ENCODE assay signal across 24 cellular contexts in genomic region chr22:49426618-49427266, GRCh38.
DNase-seq lines count a peak whose midpoint lies in the region; ATAC-seq, FAIRE-seq and TF ChIP-seq lines count a peak whose summit lies in the region.
"Had no signal": no experiment of that assay in that cellular context is flagged by ENCODE, and none has a peak within 500 bp of the region (broad histone marks: within the 10 kb centered on the region; RNA-seq: fewer than 3 reads in every experiment).

No MANE protein-coding gene starts in this region.

- H3K56ac ChIP-seq in H9 (ENCODE audit: insufficient read length, low read depth, low read length) = no peak overlapping the region

- H4K5ac ChIP-seq in H9 (ENCODE audit: insufficient read length, low read depth, low read length) = no peak overlapping the region

- H3K27me3 ChIP-seq in BLaER1 (no peaks in the 10 kb centered on the region), H9 (ENCODE audit: insufficient read depth, low read length) (no peaks in the 10 kb centered on the region), Caco-2 (replicated peaks; ENCODE audit: control insufficient read depth, insufficient read depth, low read length) (no peaks in the 10 kb centered on the region)
- H3K27me3 ChIP-seq: SJSA1 had no signal

- no peak overlapping the region for H4K91ac ChIP-seq in H9 (ENCODE audit: insufficient read length, low read depth, low read length)

- no peaks in the 10 kb centered on the region for H3K36me3 ChIP-seq in BLaER1
- H3K36me3 ChIP-seq in Caco-2 (ENCODE audit: control insufficient read depth, insufficient read depth, low read length) = no peaks in the 10 kb centered on the region
- H3K36me3 ChIP-seq in kidney (ENCODE audit: control insufficient read depth in 1 of 2, insufficient read depth in 2 of 2, low read length in 2 of 2) = no peaks in the 10 kb centered on the region
- H3K36me3 ChIP-seq: SJSA1 had no signal

- no peaks in the 10 kb centered on the region for H4K20me1 ChIP-seq in BLaER1
- no peaks in the 10 kb centered on the region for H4K20me1 ChIP-seq in H9 (ENCODE audit: control insufficient read depth, insufficient read depth, insufficient read length)

- no peak overlapping the region for H3K4ac ChIP-seq in H9 (ENCODE audit: low read depth, low read length)

- H3K79me2 ChIP-seq in H9 (ENCODE audit: insufficient read depth, low read length) = no peaks in the 10 kb centered on the region

- no CpG with 5 or more reads among the region's 9 CpGs for WGBS in H9 (ENCODE audit: extremely low coverage, insufficient read length, low lambda C conversion rate)

- H3K18ac ChIP-seq in H9 (ENCODE audit: insufficient read length, low read depth, low read length) = no peak overlapping the region

- H2BK120ac ChIP-seq in H9 (ENCODE audit: low read depth, low read length, poor library complexity, severe bottlenecking) = no peak overlapping the region

- H3K14ac ChIP-seq in H9 (ENCODE audit: insufficient read depth, low read length) = no peak overlapping the region

- intact Hi-C loops in Caco-2 (cut with micrococcal nuclease; ENCODE audit: unreplicated experiment) = no loop called here
- intact Hi-C loops in kidney (cut with DNase I) = no loop called here

- no peak overlapping the region for H2BK20ac ChIP-seq in H9 (ENCODE audit: low read depth, low read length, poor library complexity, severe bottlenecking)

- POLR2A ChIA-PET in Caco-2 (lab: Charles Lee) = no interaction called here

- no peak overlapping the region for H3K27ac Mint-ChIP-seq in H9
- no peak overlapping the region for H3K27ac Mint-ChIP-seq in osteocyte (ENCODE audit: unreplicated experiment)
- H3K27ac Mint-ChIP-seq in Caco-2 (ENCODE audit: unreplicated experiment) = no peak overlapping the region
- H3K27ac Mint-ChIP-seq: CD8-positive, alpha-beta T cell had no signal

- H2AK5ac ChIP-seq in H9 (ENCODE audit: insufficient read length, low read length) = no peak overlapping the region

- H3K9me3 ChIP-seq in BLaER1 (no peaks in the 10 kb centered on the region), H9 (ENCODE audit: control insufficient read depth, low read depth, low read length) (no peaks in the 10 kb centered on the region), Caco-2 (no peaks in the 10 kb centered on the region), kidney (ENCODE audit: control insufficient read depth in 1 of 2, low read length in 2 of 2) (peaks cover 0 to 3% of the 10 kb centered on the region in 2 donors)
- H3K9me3 ChIP-seq: A549, SJSA1 had no signal

- H3K27ac ChIP-seq in BLaER1 (no peak overlapping the region), H9 (ENCODE audit: insufficient read length, low read depth, low read length) (no peak overlapping the region), kidney (ENCODE audit: low read depth in 2 of 2, low read length in 2 of 2) (no peak overlapping the region)
- H3K27ac ChIP-seq: A549, C4-2B, HL-60, PC-9, SJSA1 had no signal

- H3K23ac ChIP-seq in H9 (ENCODE audit: insufficient read length, low read depth, low read length) = peak overlapping the region; percentile 64

- H3K9me3 Mint-ChIP-seq in H9 (no peaks in the 10 kb centered on the region), osteocyte (ENCODE audit: unreplicated experiment) (peaks cover 3% of the 10 kb centered on the region), Caco-2 (ENCODE audit: unreplicated experiment) (no peaks in the 10 kb centered on the region)
- H3K9me3 Mint-ChIP-seq: CD8-positive, alpha-beta T cell had no signal

- ATAC-seq in left lobe of liver = no peak
- ATAC-seq: A549; CD8-positive, alpha-beta T cell; Right ventricle myocardium inferior had no signal

- H3T11ph ChIP-seq in H9 (ENCODE audit: low read length) = no peak overlapping the region

- H3K23me2 ChIP-seq in H9 (ENCODE audit: insufficient read length, low read depth, low read length, poor library complexity, severe bottlenecking) = peaks cover 3% of the 10 kb centered on the region

- H3K36me3 Mint-ChIP-seq in H9 (ENCODE audit: insufficient read depth in 1 of 3, low read depth in 3 of 3) (no peaks in the 10 kb centered on the region; a peak in 1 of 7 replicates), osteocyte (ENCODE audit: unreplicated experiment) (no peaks in the 10 kb centered on the region), Caco-2 (ENCODE audit: insufficient read depth, unreplicated experiment) (no peaks in the 10 kb centered on the region)
- H3K36me3 Mint-ChIP-seq: CD8-positive, alpha-beta T cell had no signal

- no peak overlapping the region for H3K9ac ChIP-seq in BLaER1
- H3K9ac ChIP-seq in H9 (ENCODE audit: extremely low read depth, insufficient read length, low read length) = no peak overlapping the region
- no peak overlapping the region for H3K9ac ChIP-seq in kidney (ENCODE audit: low read length in 2 of 2)

- H2BK5ac ChIP-seq in H9 (ENCODE audit: insufficient read length, low read length) = no peak overlapping the region

- no peaks in the 10 kb centered on the region for H3K79me1 ChIP-seq in H9 (ENCODE audit: insufficient read depth, low read depth, low read length, poor library complexity, severe bottlenecking)

- DNase-seq in H9 (no peak), left lobe of liver (ENCODE audit: low spot score) (peak; percentile 12), osteocyte (ENCODE audit: extremely low spot score, unreplicated experiment) (peak; percentile 64), Caco-2 (no peak), islet precursor cell (no peak), kidney (no peak)
- DNase-seq: AML-193, DMS 273 treated with DMSO at 0.1 percent for 48 hours, MV-4-11, NCI-H1105, NCI-H1436 treated with DMSO at 0.1 percent for 48 hours, NCI-H1930, NCI-H446 treated with DMSO at 0.1 percent for 48 hours, NCI-H526, NCI-H82, PC-9 had no signal

- H3K4me1 Mint-ChIP-seq in H9 = peaks cover 2% of the 10 kb centered on the region in 2 experiments; a peak in 1 of 4 replicates
- peaks cover 24% of the 10 kb centered on the region for H3K4me1 Mint-ChIP-seq in osteocyte (ENCODE audit: unreplicated experiment)
- no peaks in the 10 kb centered on the region for H3K4me1 Mint-ChIP-seq in Caco-2 (ENCODE audit: low read depth, unreplicated experiment)

- no peak overlapping the region for H2AFZ ChIP-seq in H9 (ENCODE audit: low read length)
- H2AFZ ChIP-seq: PC-9 had no signal

- no TSS peak for BruUV-seq in Caco-2 (replicated peaks; lab: Mats Ljungman, UMichigan)

- CTCF ChIA-PET in Caco-2 (lab: Charles Lee) = no interaction called here

- H3K4me3 ChIP-seq in BLaER1 (no peak overlapping the region), Caco-2 (ENCODE audit: low read depth, low read length) (no peak overlapping the region), kidney (ENCODE audit: low read length in 2 of 2) (no peak overlapping the region)
- H3K4me3 ChIP-seq: A549, PC-9, SJSA1 had no signal

- no peak overlapping the region for H2BK12ac ChIP-seq in H9 (ENCODE audit: insufficient read length, low read depth, low read length)

- H3K4me2 ChIP-seq in BLaER1 (peak overlapping the region; percentile 67), H9 (ENCODE audit: insufficient read depth, insufficient read length, low read length) (no peak overlapping the region)
- H3K4me2 ChIP-seq: A549, PC-9 had no signal

- H3K27me3 Mint-ChIP-seq in H9 (ENCODE audit: low read depth) = peaks cover 21% of the 10 kb centered on the region
- H3K27me3 Mint-ChIP-seq in osteocyte (ENCODE audit: unreplicated experiment) = peaks cover 5% of the 10 kb centered on the region
- H3K27me3 Mint-ChIP-seq in Caco-2 (ENCODE audit: insufficient read depth, unreplicated experiment) = peaks cover 23% of the 10 kb centered on the region

- H2BK15ac ChIP-seq in H9 (ENCODE audit: low read depth, low read length) = no peak overlapping the region

- FAIRE-seq in kidney (lab: Jason Lieb, UNC) = no peak
- FAIRE-seq: A549, GM12892 had no signal

- TF ChIP-seq CTCF in H9 (conservative IDR thresholded peaks at IDR 0.05) (no peak), osteocyte (IDR thresholded peaks at IDR 0.05) (no peak), Caco-2 (IDR thresholded peaks at IDR 0.05; ENCODE audit: insufficient read depth in 1 of 2, low read depth in 1 of 2, low read length in 1 of 2, severe bottlenecking in 1 of 2, unreplicated experiment in 1 of 2) (no peak), kidney (IDR thresholded peaks at IDR 0.05; ENCODE audit: borderline replicate concordance, extremely low read depth, insufficient read depth) (no peak)

- H3K4me1 ChIP-seq in BLaER1 = peaks cover 49% of the 10 kb centered on the region
- no peaks in the 10 kb centered on the region; the same call in 1 of the 2 replicates for H3K4me1 ChIP-seq in H9 (ENCODE audit: insufficient read depth, low read length)
- no peaks in the 10 kb centered on the region for H3K4me1 ChIP-seq in Caco-2
- H3K4me1 ChIP-seq in kidney (ENCODE audit: control insufficient read depth in 1 of 2, insufficient read depth in 1 of 2, low read depth in 1 of 2, low read length in 2 of 2) = no peaks in the 10 kb centered on the region
- H3K4me1 ChIP-seq: A549, SJSA1 had no signal

- H3K4me3 Mint-ChIP-seq in H9 (no peak overlapping the region; a peak in 1 of 5 replicates), osteocyte (ENCODE audit: unreplicated experiment) (no peak overlapping the region), Caco-2 (ENCODE audit: unreplicated experiment) (no peak overlapping the region)
- H3K4me3 Mint-ChIP-seq: CD8-positive, alpha-beta T cell had no signal

- no peak overlapping the region for H4K8ac ChIP-seq in H9 (replicated peaks; ENCODE audit: insufficient read length, low read depth, low read length)

Comparison
In these comparisons a context has a peak if more than half of its experiments do, and no peak if none do; other contexts are left out.
1. DNase-seq: peak in left lobe of liver (single experiment) and osteocyte (single experiment); none in H9 (single experiment), Caco-2 (0 of 2), islet precursor cell (single experiment) and kidney (single experiment).